Comparison of ENCODE assay signal across 22 cellular contexts in the genomic region with DNA sequence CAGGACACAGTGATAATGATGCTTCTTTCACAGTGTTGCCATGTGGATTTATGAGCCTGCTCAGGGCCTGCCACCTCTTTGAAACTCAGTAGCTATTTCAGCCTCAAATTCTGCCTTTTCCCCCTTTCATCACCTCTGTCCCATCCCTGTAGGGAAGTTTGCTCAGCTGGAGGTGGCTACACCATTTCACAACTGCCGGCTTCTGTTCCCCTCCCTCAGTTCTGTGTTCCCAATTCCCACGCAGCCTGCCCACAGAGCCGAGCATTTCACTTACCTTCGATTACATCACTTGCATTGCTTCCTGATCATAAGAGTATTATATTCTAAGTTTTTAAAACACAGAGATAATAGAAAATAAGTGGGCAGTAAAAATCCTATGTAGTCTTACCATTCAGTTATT. TPM values are rescaled to one million over a fixed set of nuclear protein-coding genes. Genes with fewer than 3 reads are reported as not detected.
DNase-seq lines count a peak whose midpoint lies in the region; ATAC-seq and TF ChIP-seq lines count a peak whose summit lies in the region.
"Had no signal": no experiment of that assay in that cellular context is flagged by ENCODE, and none has a peak within 500 bp of the region (broad histone marks: within the 10 kb centered on the region; RNA-seq: fewer than 3 reads in every experiment).

No MANE protein-coding gene starts in this region.

- H3K27me3 Mint-ChIP-seq in MCF 10A (ENCODE audit: insufficient read depth, unreplicated experiment), result no peaks in the 10 kb centered on the region
- H3K27me3 Mint-ChIP-seq in activated CD8-positive, alpha-beta T cell treated with anti-CD3 and anti-CD28 coated beads, Interleukin-2, amount 10 ng/mL, durations not matched to agents 7 days and 5 days (ENCODE audit: low read depth), result peaks cover 7% of the 10 kb centered on the region
- H3K27me3 Mint-ChIP-seq: type B pancreatic cell had no signal

- H3K4me1 Mint-ChIP-seq in MCF 10A (ENCODE audit: insufficient read depth, unreplicated experiment), result peaks cover 17% of the 10 kb centered on the region
- H3K4me1 Mint-ChIP-seq in activated CD8-positive, alpha-beta T cell treated with anti-CD3 and anti-CD28 coated beads, Interleukin-2, amount 10 ng/mL, durations not matched to agents 7 days and 5 days (ENCODE audit: low read depth), result no peaks in the 10 kb centered on the region

- H3K4me3 Mint-ChIP-seq in MCF 10A (ENCODE audit: unreplicated experiment), result no peak overlapping the region
- H3K4me3 Mint-ChIP-seq in activated CD8-positive, alpha-beta T cell treated with anti-CD3 and anti-CD28 coated beads, Interleukin-2, amount 10 ng/mL, durations not matched to agents 7 days and 5 days, result no peak overlapping the region
- H3K4me3 Mint-ChIP-seq: activated naive CD4-positive, alpha-beta T cell treated with anti-CD3 and anti-CD28 coated beads for 36 hours; CD4-positive, alpha-beta T cell; type B pancreatic cell had no signal

- DNase-seq in MCF 10A (ENCODE audit: unreplicated experiment) (peak; percentile 36), breast epithelium (ENCODE audit: low spot score in 2 of 2) (no peak), SKM-1 (lab: John Stamatoyannopoulos, UW; ENCODE audit: unreplicated experiment) (peak; percentile 16), glomerular visceral epithelial cell (ENCODE audit: extremely low spot score) (peak; percentile 27), ureter (ENCODE audit: low spot score) (peak; percentile 17), superior temporal gyrus (ENCODE audit: extremely low spot score) (no peak), GM13977 (ENCODE audit: low spot score) (no peak)
- DNase-seq in activated CD8-positive, alpha-beta T cell treated with anti-CD3 and anti-CD28 coated beads, Interleukin-2, amount 10 ng/mL, durations not matched to agents 7 days and 5 days, result no peak
- DNase-seq: activated CD4-positive, alpha-beta T cell treated with anti-CD3 and anti-CD28 coated beads, Interleukin-2, amount 50 U/mL, for 1 hour; activated naive CD4-positive, alpha-beta T cell treated with anti-CD3 and anti-CD28 coated beads for 36 hours; aorta; CD4-positive, alpha-beta T cell; foreskin fibroblast; left colon; midbrain; NCI-H1092 treated with DMSO at 0.1 percent for 48 hours; NCI-H2107; NCI-H524; stimulated activated naive CD4-positive, alpha-beta T cell had no signal

- TF ChIP-seq CTCF in MCF 10A (IDR thresholded peaks at IDR 0.05; ENCODE audit: unreplicated experiment), result no peak
- TF ChIP-seq CTCF in breast epithelium (IDR thresholded peaks at IDR 0.05), result no peak
- no peak for TF ChIP-seq CTCF in GM13977 (IDR thresholded peaks at IDR 0.05; ENCODE audit: extremely low read depth, insufficient read depth, missing control alignments)

- no peaks in the 10 kb centered on the region for H3K36me3 ChIP-seq in breast epithelium

- H3K9me3 Mint-ChIP-seq in MCF 10A (ENCODE audit: unreplicated experiment), result no peaks in the 10 kb centered on the region
- no peaks in the 10 kb centered on the region for H3K9me3 Mint-ChIP-seq in activated CD8-positive, alpha-beta T cell treated with anti-CD3 and anti-CD28 coated beads, Interleukin-2, amount 10 ng/mL, durations not matched to agents 7 days and 5 days (ENCODE audit: insufficient read depth)
- H3K9me3 Mint-ChIP-seq: activated naive CD4-positive, alpha-beta T cell treated with anti-CD3 and anti-CD28 coated beads for 36 hours; CD4-positive, alpha-beta T cell; type B pancreatic cell had no signal

- peaks cover 9% of the 10 kb centered on the region for H3K36me3 Mint-ChIP-seq in MCF 10A (ENCODE audit: insufficient read depth, unreplicated experiment)
- H3K36me3 Mint-ChIP-seq in activated CD8-positive, alpha-beta T cell treated with anti-CD3 and anti-CD28 coated beads, Interleukin-2, amount 10 ng/mL, durations not matched to agents 7 days and 5 days (ENCODE audit: low read depth), result no peaks in the 10 kb centered on the region

- H3K27ac Mint-ChIP-seq in MCF 10A (ENCODE audit: low read depth, unreplicated experiment), result peak overlapping the region; percentile 75
- no peak overlapping the region for H3K27ac Mint-ChIP-seq in activated CD8-positive, alpha-beta T cell treated with anti-CD3 and anti-CD28 coated beads, Interleukin-2, amount 10 ng/mL, durations not matched to agents 7 days and 5 days
- H3K27ac Mint-ChIP-seq: activated naive CD4-positive, alpha-beta T cell treated with anti-CD3 and anti-CD28 coated beads for 36 hours; CD4-positive, alpha-beta T cell; type B pancreatic cell had no signal

- no peak overlapping the region for H3K4me3 ChIP-seq in breast epithelium
- H3K4me3 ChIP-seq: coronary artery, K562 had no signal

- intact Hi-C loops in MCF 10A (cut with micrococcal nuclease) (no loop called here), breast epithelium (cut with DNase I; ENCODE audit: low total_unique reads) (loop anchor here (5.0 kb wide), 1 partner anchor 820 kb away; no protein-coding TSS in a partner anchor)

- no peak for ATAC-seq in activated CD8-positive, alpha-beta T cell treated with anti-CD3 and anti-CD28 coated beads, Interleukin-2, amount 10 ng/mL, durations not matched to agents 7 days and 5 days
- ATAC-seq: K562, left colon had no signal

- no peaks in the 10 kb centered on the region for H3K9me3 ChIP-seq in breast epithelium

- in situ Hi-C loops in GM13977 (cut with MboI; ENCODE audit: low pct_unique_long_range_greater_than_20kb, low sequenced_read_pairs, unreplicated experiment), result no loop called here

- no TSS peak for BruUV-seq in MCF 10A (replicated peaks; lab: Mats Ljungman, UMichigan)

- H3K4me1 ChIP-seq in breast epithelium, result no peaks in the 10 kb centered on the region

- CTCF ChIA-PET in MCF 10A (lab: Yijun Ruan, JAX), result interaction anchor here (0.5 to 2.3 kb wide), 7 partner anchors 8 to 678 kb away, joined by 3 to 9 read pairs (median 5); partner anchors contain the start of gene CEMIP
- CTCF ChIA-PET in activated CD8-positive, alpha-beta T cell treated with anti-CD3 and anti-CD28 coated beads, Interleukin-2, amount 10 ng/mL, durations not matched to agents 7 days and 5 days (lab: Charles Lee), result no interaction called here

- no peak for TF ChIP-seq POLR2A in breast epithelium (IDR thresholded peaks at IDR 0.05)

- no peak overlapping the region for H3K27ac ChIP-seq in breast epithelium
- H3K27ac ChIP-seq: coronary artery had no signal

- no peaks in the 10 kb centered on the region for H3K27me3 ChIP-seq in breast epithelium

- POLR2A ChIA-PET in MCF 10A (lab: Yijun Ruan, JAX), result interaction anchor here (0.6 to 1.7 kb wide), 4 partner anchors 10 to 1673 kb away, joined by 3 to 5 read pairs (median 4); no protein-coding TSS in a partner anchor
- POLR2A ChIA-PET in activated CD8-positive, alpha-beta T cell treated with anti-CD3 and anti-CD28 coated beads, Interleukin-2, amount 10 ng/mL, durations not matched to agents 7 days and 5 days (lab: Charles Lee), result no interaction called here

RNA-seq across cellular contexts. Expression of gene ARNT2, which starts 33.3 kb away (rescaled TPM):
- total RNA-seq in MCF 10A (2022), result 1.6 and 2.6 TPM in 2 replicates
- total RNA-seq in breast epithelium, result 1 to 10 TPM; 5.9 to 8.5 (median 7.0) TPM
- total RNA-seq in ureter, result 7.2 TPM
- total RNA-seq in activated CD8-positive, alpha-beta T cell treated with anti-CD3 and anti-CD28 coated beads, Interleukin-2, amount 10 ng/mL, durations not matched to agents 7 days and 5 days, result not detected
- total RNA-seq: CD4-positive, alpha-beta T cell; K562 had no signal

Comparison
In these comparisons a context has a peak if more than half of its experiments do, and no peak if none do; other contexts are left out.
1. DNase-seq: peak in MCF 10A (single experiment), SKM-1 (single experiment), glomerular visceral epithelial cell (single experiment) and ureter (single experiment); none in breast epithelium (0 of 2), superior temporal gyrus (single experiment), GM13977 (single experiment) and activated CD8-positive, alpha-beta T cell treated with anti-CD3 and anti-CD28 coated beads, Interleukin-2, amount 10 ng/mL, durations not matched to agents 7 days and 5 days (single experiment).